ENCODE assay signal across 8 cellular contexts in the genomic region with DNA sequence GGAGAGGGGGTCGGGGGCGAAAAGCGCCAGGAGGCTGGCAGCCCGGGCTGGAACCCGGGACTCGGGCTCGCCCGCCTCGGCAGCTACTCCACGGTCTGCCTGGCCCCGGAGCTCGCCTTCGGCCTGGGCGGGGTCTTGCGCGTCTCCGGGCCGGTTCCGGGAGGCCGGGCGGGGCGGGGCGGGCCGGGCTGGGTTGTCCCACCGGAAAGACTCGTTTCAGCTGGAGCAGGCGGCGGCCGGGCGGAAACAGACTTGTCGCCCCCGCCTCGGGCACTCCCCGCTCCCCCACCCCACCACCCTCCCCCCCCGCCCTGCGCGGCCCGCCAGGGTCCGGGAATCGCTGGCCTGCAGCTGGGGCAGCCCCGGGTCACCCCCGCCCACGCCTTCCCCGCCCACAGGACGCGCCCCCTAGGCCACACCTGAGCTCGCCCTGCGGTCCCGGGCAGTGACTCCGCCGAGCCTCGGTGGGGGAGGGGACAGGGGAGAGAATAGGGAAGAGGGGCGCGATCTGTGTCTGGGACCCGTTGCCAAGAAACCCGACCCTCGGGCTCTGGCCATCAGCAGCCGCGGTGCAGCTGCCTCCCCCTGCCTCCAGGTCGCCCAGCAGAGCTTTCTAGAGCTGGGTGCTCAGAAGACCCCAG.
DNase-seq lines count a peak whose midpoint lies in the region; ATAC-seq and TF ChIP-seq lines count a peak whose summit lies in the region.

No MANE protein-coding gene starts in this region.

- peak overlapping the region; percentile 81 for H3K14ac ChIP-seq in trophoblast cell (ENCODE audit: low read length)

- peak overlapping the region; percentile 92 for H2BK120ac ChIP-seq in trophoblast cell (ENCODE audit: insufficient read depth, low read length, poor library complexity)

- peak overlapping the region; percentile 81 for H4K12ac ChIP-seq in trophoblast cell (ENCODE audit: low read depth, low read length)

- CTCF ChIA-PET in activated CD8-positive, alpha-beta T cell treated with anti-CD3 and anti-CD28 coated beads for 36 hours (lab: Charles Lee), result interaction anchor here (1.2 kb wide), 1 partner anchor 128 kb away, joined by 4 read pairs; no protein-coding TSS in a partner anchor
- CTCF ChIA-PET in HEK293T (lab: Yijun Ruan, JAX), result interaction anchor here (1.5 kb wide), 1 partner anchor 42 kb away, joined by 3 read pairs; no protein-coding TSS in a partner anchor

- H3K4me3 ChIP-seq in trophoblast cell (ENCODE audit: low read depth, low read length), result peak overlapping the region; percentile 57

- peaks cover 13% of the 10 kb centered on the region for H3K79me1 ChIP-seq in trophoblast cell (ENCODE audit: low read length)

- H3K4me2 ChIP-seq in trophoblast cell (ENCODE audit: low read length), result peak overlapping the region; percentile 92

- peaks cover 12 to 13% of the 10 kb centered on the region in 2 experiments for H3K4me1 ChIP-seq in trophoblast cell (ENCODE audit: control insufficient read depth in 1 of 2, insufficient read depth in 2 of 2, low read length in 2 of 2)

- peak overlapping the region; percentile 93 for H4K91ac ChIP-seq in trophoblast cell (ENCODE audit: low read depth, low read length)

- H2BK12ac ChIP-seq in trophoblast cell (ENCODE audit: low read length), result peak overlapping the region; percentile 93

- intact Hi-C loops in activated CD8-positive, alpha-beta T cell treated with anti-CD3 and anti-CD28 coated beads for 36 hours (cut with micrococcal nuclease), result no loop called here
- intact Hi-C loops in Right ventricle myocardium superior (cut with DNase I), result loop anchor here (10.0 kb wide), 1 partner anchor 111 kb away; the partner anchor contains the start of gene KCTD15

- peak overlapping the region; percentile 71 for H2AK5ac ChIP-seq in trophoblast cell (ENCODE audit: low read length)

- H3K79me2 ChIP-seq in trophoblast cell (ENCODE audit: control insufficient read depth, insufficient read depth, low read length, poor library complexity), result peaks cover 5% of the 10 kb centered on the region

- no peak overlapping the region for H3K27ac Mint-ChIP-seq in activated CD8-positive, alpha-beta T cell treated with anti-CD3 and anti-CD28 coated beads for 36 hours

- no peak for TF ChIP-seq CTCF in activated CD8-positive, alpha-beta T cell treated with anti-CD3 and anti-CD28 coated beads for 36 hours (IDR thresholded peaks at IDR 0.05)

- peaks cover 41% of the 10 kb centered on the region for H3K27me3 Mint-ChIP-seq in activated CD8-positive, alpha-beta T cell treated with anti-CD3 and anti-CD28 coated beads for 36 hours

- H3K36me3 ChIP-seq in trophoblast cell (ENCODE audit: control insufficient read depth in 1 of 2, insufficient read depth in 2 of 2, low read length in 2 of 2), result no peaks in the 10 kb centered on the region

- H3K23ac ChIP-seq in trophoblast cell (ENCODE audit: low read length), result no peak overlapping the region

- no peak overlapping the region for H3K4me3 Mint-ChIP-seq in activated CD8-positive, alpha-beta T cell treated with anti-CD3 and anti-CD28 coated beads for 36 hours

- no CpG with 5 or more reads among the region's 60 CpGs for WGBS in trophoblast cell (ENCODE audit: extremely low coverage, insufficient coverage, insufficient read length)

- peak overlapping the region; percentile 90 for H3K18ac ChIP-seq in trophoblast cell (ENCODE audit: low read length)

- H2BK5ac ChIP-seq in trophoblast cell (ENCODE audit: low read depth, low read length, poor library complexity), result peak overlapping the region; percentile 87

- no peaks in the 10 kb centered on the region for H3K9me3 Mint-ChIP-seq in activated CD8-positive, alpha-beta T cell treated with anti-CD3 and anti-CD28 coated beads for 36 hours

- H3K4ac ChIP-seq in trophoblast cell (ENCODE audit: low read depth, low read length), result peak overlapping the region; percentile 19

- H3K27me3 ChIP-seq in trophoblast cell (ENCODE audit: insufficient read depth, low read length), result peaks cover 2% of the 10 kb centered on the region

- H3K9ac ChIP-seq in trophoblast cell (ENCODE audit: low read length), result peak overlapping the region; percentile 62

- DNase-seq in EH (ENCODE audit: low read depth) (peak; percentile 20), Right ventricle myocardium superior (peak; percentile 82), trophoblast cell (peak; percentile 45 to 65), HEK293T (ENCODE audit: extremely low spot score) (no peak)
- peak; percentile 24 for DNase-seq in activated CD8-positive, alpha-beta T cell treated with anti-CD3 and anti-CD28 coated beads for 36 hours

- no peaks in the 10 kb centered on the region for H3K9me3 ChIP-seq in trophoblast cell (ENCODE audit: insufficient read depth, low read depth, low read length)

- H3K4me1 Mint-ChIP-seq in activated CD8-positive, alpha-beta T cell treated with anti-CD3 and anti-CD28 coated beads for 36 hours (ENCODE audit: low read depth), result peaks cover 4% of the 10 kb centered on the region

- no peaks in the 10 kb centered on the region for H3K36me3 Mint-ChIP-seq in activated CD8-positive, alpha-beta T cell treated with anti-CD3 and anti-CD28 coated beads for 36 hours (ENCODE audit: low read depth)

- peak overlapping the region; percentile 92 for H4K8ac ChIP-seq in trophoblast cell (ENCODE audit: low read depth, low read length)

- peak; percentile 17 for ATAC-seq in activated CD8-positive, alpha-beta T cell treated with anti-CD3 and anti-CD28 coated beads for 36 hours
- ATAC-seq in Right ventricle myocardium superior (ENCODE audit: poor library complexity) (peak; percentile 96), HG02610 (IDR thresholded peaks at IDR 0.05; ENCODE audit: unreplicated experiment) (no peak), HG03457 (IDR thresholded peaks at IDR 0.05; ENCODE audit: unreplicated experiment) (no peak), HG03378 (IDR thresholded peaks at IDR 0.05; ENCODE audit: unreplicated experiment) (no peak)

- H2AFZ ChIP-seq in trophoblast cell (ENCODE audit: insufficient read depth, low read length, poor library complexity), result peak overlapping the region; percentile 94

- peak overlapping the region; percentile 77 for H3K27ac ChIP-seq in trophoblast cell (ENCODE audit: low read depth, low read length)

- POLR2A ChIA-PET in activated CD8-positive, alpha-beta T cell treated with anti-CD3 and anti-CD28 coated beads for 36 hours (lab: Charles Lee), result no interaction called here
- POLR2A ChIA-PET in HEK293T (lab: Yijun Ruan, JAX), result no interaction called here

TF ChIP-seq in HEK293T, 16 proteins besides CTCF, POLR2A, EP300 and RAD21:
- TF ChIP-seq FOXA1 (IDR thresholded peaks at IDR 0.05) (no peak), ELF4 (IDR thresholded peaks at IDR 0.05) (no peak), TARDBP (IDR thresholded peaks at IDR 0.05) (no peak), ARNT (IDR thresholded peaks at IDR 0.05) (no peak), SUZ12 (IDR thresholded peaks at IDR 0.05) (no peak), FOXM1 (IDR thresholded peaks at IDR 0.05; ENCODE audit: borderline replicate concordance) (no peak), BHLHE40 (IDR thresholded peaks at IDR 0.05; ENCODE audit: borderline replicate concordance) (no peak), L3MBTL2 (conservative IDR thresholded peaks at IDR 0.05) (no peak), HDGF (IDR thresholded peaks at IDR 0.05; ENCODE audit: borderline replicate concordance) (no peak), NFRKB (IDR thresholded peaks at IDR 0.05) (no peak), CTBP1 (IDR thresholded peaks at IDR 0.05; ENCODE audit: borderline replicate concordance) (no peak), SP1 (IDR thresholded peaks at IDR 0.05) (no peak), LEF1 (IDR thresholded peaks at IDR 0.05; ENCODE audit: borderline replicate concordance) (no peak), PKNOX1 (IDR thresholded peaks at IDR 0.05) (no peak), ZNF384 (IDR thresholded peaks at IDR 0.05) (no peak), FOXK2 (IDR thresholded peaks at IDR 0.05) (no peak)

Comparison
In these comparisons a context has a peak if more than half of its experiments do, and no peak if none do; other contexts are left out.
1. ATAC-seq: peak in activated CD8-positive, alpha-beta T cell treated with anti-CD3 and anti-CD28 coated beads for 36 hours (single experiment) and Right ventricle myocardium superior (single experiment); none in HG02610 (single experiment), HG03457 (single experiment) and HG03378 (single experiment).